In the genomic region with DNA sequence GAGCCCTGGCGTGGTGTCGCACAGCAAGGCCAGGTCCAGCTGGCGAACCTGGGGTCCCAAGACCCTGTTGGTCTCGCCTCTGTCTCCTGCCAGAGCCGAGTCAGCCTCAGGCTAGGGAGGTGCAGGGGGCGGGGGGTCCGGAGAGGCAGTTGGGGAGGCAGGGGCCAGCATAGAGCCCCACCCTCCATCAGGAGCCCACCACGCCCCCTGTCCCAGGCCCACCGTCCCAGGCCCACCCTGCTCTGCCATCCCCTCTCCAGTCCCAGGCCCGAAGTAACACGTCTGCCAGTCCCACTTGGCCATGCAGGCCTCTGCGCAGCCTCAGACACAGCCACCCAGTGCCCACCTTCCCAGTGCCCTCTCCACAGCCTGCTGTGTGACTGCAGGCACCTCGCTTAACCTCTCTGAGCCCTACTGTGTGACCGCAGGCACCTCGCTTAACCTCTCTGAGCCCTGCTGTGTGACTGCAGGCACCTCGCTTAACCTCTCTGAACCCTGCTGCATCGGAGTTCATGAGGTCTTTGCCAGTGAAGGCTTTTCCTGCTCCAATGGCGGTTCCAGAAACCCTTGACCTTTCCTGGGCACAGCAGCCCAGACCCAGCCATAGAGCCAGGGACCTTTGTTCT, we compare ENCODE assay signal across 1 cellular context.
TF ChIP-seq lines count a peak whose summit lies in the region.

No MANE protein-coding gene starts in this region.

TF ChIP-seq in K562, 482 proteins besides CTCF, POLR2A, EP300 and RAD21 (continued from another document):
- TF ChIP-seq TAF1 (IDR thresholded peaks at IDR 0.05; ENCODE audit: control insufficient read depth, extremely low read depth, insufficient read depth, low read length, severe bottlenecking) = no peak
- TF ChIP-seq, protein P1, sequence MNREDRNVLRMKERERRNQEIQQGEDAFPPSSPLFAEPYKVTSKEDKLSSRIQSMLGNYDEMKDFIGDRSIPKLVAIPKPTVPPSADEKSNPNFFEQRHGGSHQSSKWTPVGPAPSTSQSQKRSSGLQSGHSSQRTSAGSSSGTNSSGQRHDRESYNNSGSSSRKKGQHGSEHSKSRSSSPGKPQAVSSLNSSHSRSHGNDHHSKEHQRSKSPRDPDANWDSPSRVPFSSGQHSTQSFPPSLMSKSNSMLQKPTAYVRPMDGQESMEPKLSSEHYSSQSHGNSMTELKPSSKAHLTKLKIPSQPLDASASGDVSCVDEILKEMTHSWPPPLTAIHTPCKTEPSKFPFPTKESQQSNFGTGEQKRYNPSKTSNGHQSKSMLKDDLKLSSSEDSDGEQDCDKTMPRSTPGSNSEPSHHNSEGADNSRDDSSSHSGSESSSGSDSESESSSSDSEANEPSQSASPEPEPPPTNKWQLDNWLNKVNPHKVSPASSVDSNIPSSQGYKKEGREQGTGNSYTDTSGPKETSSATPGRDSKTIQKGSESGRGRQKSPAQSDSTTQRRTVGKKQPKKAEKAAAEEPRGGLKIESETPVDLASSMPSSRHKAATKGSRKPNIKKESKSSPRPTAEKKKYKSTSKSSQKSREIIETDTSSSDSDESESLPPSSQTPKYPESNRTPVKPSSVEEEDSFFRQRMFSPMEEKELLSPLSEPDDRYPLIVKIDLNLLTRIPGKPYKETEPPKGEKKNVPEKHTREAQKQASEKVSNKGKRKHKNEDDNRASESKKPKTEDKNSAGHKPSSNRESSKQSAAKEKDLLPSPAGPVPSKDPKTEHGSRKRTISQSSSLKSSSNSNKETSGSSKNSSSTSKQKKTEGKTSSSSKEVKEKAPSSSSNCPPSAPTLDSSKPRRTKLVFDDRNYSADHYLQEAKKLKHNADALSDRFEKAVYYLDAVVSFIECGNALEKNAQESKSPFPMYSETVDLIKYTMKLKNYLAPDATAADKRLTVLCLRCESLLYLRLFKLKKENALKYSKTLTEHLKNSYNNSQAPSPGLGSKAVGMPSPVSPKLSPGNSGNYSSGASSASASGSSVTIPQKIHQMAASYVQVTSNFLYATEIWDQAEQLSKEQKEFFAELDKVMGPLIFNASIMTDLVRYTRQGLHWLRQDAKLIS (CRISPR knock-in tag; IDR thresholded peaks at IDR 0.05) = no peak
- TF ChIP-seq ESRRA (IDR thresholded peaks at IDR 0.05; ENCODE audit: borderline replicate concordance, low read depth) = peak; percentile 92
- TF ChIP-seq ZNF311 (CRISPR knock-in tag; IDR thresholded peaks at IDR 0.05) = no peak
- TF ChIP-seq STAT5B (CRISPR knock-in tag; IDR thresholded peaks at IDR 0.05) = no peak
- TF ChIP-seq PTBP1 (IDR thresholded peaks at IDR 0.05; ENCODE audit: low read depth, low read length) = peak; percentile 99
- 0 out of 2 replicates have a peak, but pooled peaks have one; percentile 28 for TF ChIP-seq SMAD4 (CRISPR knock-in tag; conservative IDR thresholded peaks at IDR 0.05)
- no peak for TF ChIP-seq TFAM (CRISPR knock-in tag; conservative IDR thresholded peaks at IDR 0.05)
- TF ChIP-seq CBX1 (IDR thresholded peaks at IDR 0.05; ENCODE audit: low read depth) = peak; percentile 97; the same call in 1 of the 2 replicates
- TF ChIP-seq BRD9 (IDR thresholded peaks at IDR 0.05; ENCODE audit: low read depth, partially characterized antibody) = peak; percentile 100
- TF ChIP-seq ZNF316 (IDR thresholded peaks at IDR 0.05) = no peak
- 0 out of 2 replicates have a peak, but pooled peaks have one; percentile 50 for TF ChIP-seq CBFB (CRISPR knock-in tag; IDR thresholded peaks at IDR 0.05)
- TF ChIP-seq ADNP (tag; IDR thresholded peaks at IDR 0.05) = peak; percentile 90
- TF ChIP-seq NFIC (IDR thresholded peaks at IDR 0.05) = peak; percentile 43
- peak; percentile 79 to 89 for TF ChIP-seq KDM1A (IDR thresholded peaks at IDR 0.05)
- peak; percentile 68; the same call in 1 of the 2 replicates for TF ChIP-seq MTA1 (IDR thresholded peaks at IDR 0.05; ENCODE audit: borderline replicate concordance)
- no peak for TF ChIP-seq ILK (tag; IDR thresholded peaks at IDR 0.05; ENCODE audit: borderline replicate concordance, low read depth)
- peak; percentile 77 for TF ChIP-seq FOXM1 (IDR thresholded peaks at IDR 0.05; ENCODE audit: low read depth)
- TF ChIP-seq FOXM1 (CRISPR knock-in tag; IDR thresholded peaks at IDR 0.05; ENCODE audit: low read depth) = no peak
- peak; percentile 61 for TF ChIP-seq DACH1 (IDR thresholded peaks at IDR 0.05; ENCODE audit: partially characterized antibody)
- no peak for TF ChIP-seq NCOA6 (IDR thresholded peaks at IDR 0.05)
- TF ChIP-seq, protein P2, sequence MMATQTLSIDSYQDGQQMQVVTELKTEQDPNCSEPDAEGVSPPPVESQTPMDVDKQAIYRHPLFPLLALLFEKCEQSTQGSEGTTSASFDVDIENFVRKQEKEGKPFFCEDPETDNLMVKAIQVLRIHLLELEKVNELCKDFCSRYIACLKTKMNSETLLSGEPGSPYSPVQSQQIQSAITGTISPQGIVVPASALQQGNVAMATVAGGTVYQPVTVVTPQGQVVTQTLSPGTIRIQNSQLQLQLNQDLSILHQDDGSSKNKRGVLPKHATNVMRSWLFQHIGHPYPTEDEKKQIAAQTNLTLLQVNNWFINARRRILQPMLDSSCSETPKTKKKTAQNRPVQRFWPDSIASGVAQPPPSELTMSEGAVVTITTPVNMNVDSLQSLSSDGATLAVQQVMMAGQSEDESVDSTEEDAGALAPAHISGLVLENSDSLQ (IDR thresholded peaks at IDR 0.05) = no peak
- no peak for TF ChIP-seq CBX2 (IDR thresholded peaks at IDR 0.05; ENCODE audit: insufficient read depth, low read length, poor library complexity, severe bottlenecking)
- no peak for TF ChIP-seq ZNF133 (CRISPR knock-in tag; IDR thresholded peaks at IDR 0.05)
